In the genomic region with DNA sequence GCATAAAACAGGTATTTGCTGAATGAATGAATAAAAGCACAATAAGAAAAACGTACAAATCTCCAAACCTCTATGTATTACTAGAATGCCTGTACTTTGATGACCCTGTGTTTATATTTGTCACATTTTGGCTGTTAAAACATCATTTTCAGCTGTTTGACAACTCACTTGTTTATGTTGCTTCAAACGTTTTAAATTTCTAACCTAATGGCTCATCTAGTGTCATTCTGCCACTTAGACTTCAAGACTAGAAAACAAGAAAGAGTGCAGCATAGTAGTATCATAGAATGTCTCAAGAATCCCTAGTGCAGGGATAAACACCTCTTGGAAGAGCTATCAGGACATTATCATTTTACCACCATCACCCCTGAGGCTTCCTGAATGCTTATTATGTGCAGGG, we compare ENCODE assay signal across 10 cellular contexts. TPM values are rescaled to one million over a fixed set of nuclear protein-coding genes. Genes with fewer than 3 reads are reported as not detected.
"Had no signal": no experiment of that assay in that cellular context is flagged by ENCODE, and none has a peak within 500 bp of the region (broad histone marks: within the 10 kb centered on the region; RNA-seq: fewer than 3 reads in every experiment).

No MANE protein-coding gene starts in this region.

- H3K9me3 ChIP-seq: HAP-1 had no signal

- H3K36me3 ChIP-seq: HAP-1 had no signal

- DNase-seq: H7, IMR-90, KG1 had no signal

- H3K4me1 ChIP-seq: HAP-1 had no signal

- H2AFZ ChIP-seq: GM23338 had no signal

- ATAC-seq: GM23338, HCT116, K562 had no signal

- FAIRE-seq: K562 had no signal

- H3K4me2 ChIP-seq: GM23338 had no signal

- H3K27ac ChIP-seq: HL-60 had no signal

- H3K4me3 ChIP-seq: GM23338, HAP-1, K562 had no signal

RNA-seq across cellular contexts. Expression of a gene that starts 56.9 kb away (rescaled TPM):
- total RNA-seq: H4, HT1080, IMR-90, K562 had no signal
- polyA plus RNA-seq: K562 had no signal
